Comparison of ENCODE assay signal across 8 cellular contexts in the genomic region with DNA sequence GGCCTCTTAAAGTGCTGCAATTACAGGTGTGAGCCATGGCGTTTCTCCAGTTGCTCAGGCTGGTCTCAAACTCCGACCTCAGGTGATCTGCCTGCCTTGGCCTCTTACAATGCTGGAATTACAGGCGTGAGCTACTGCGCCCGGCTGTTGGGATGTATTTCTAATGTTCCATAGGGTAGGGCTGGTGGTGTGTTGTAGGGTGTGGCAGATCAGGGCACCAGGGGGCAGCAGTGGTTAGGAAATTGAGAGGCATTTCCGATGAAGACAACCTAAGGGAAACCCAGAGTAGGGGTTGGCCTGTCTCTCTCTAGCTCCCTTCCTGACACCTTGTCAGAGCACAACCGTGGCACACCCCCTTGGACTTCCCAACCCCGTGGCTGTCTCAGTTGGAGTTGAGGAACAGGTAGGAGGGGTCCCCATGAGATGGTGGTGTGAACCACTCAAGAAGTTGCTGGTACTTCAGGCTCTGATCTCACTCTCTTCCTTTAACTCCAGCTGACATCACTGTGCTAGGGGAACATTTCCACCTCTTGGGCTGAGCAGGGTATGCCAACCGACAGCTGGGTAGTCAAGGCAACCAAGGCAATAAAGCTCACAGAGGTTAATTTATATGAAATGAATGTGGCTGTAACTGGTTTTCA. TPM values are rescaled to one million over a fixed set of nuclear protein-coding genes. Genes with fewer than 3 reads are reported as not detected.
A peak's percentile ranks its signal among the peaks of the same experiment; 100 is the strongest.
DNase-seq lines count a peak whose midpoint lies in the region; TF ChIP-seq lines count a peak whose summit lies in the region.

No MANE protein-coding gene starts in this region.

- BruUV-seq in OCI-LY7 (replicated peaks; lab: Mats Ljungman, UMichigan): no TSS peak

- H3K9me3 ChIP-seq in OCI-LY7 (ENCODE audit: low read length) (no peaks in the 10 kb centered on the region), testis (no peaks in the 10 kb centered on the region)

- 35 to 37% methylated on average over 9 of the region's 9 CpGs for WGBS in testis, 2 donors

- CTCF ChIA-PET in OCI-LY7 (lab: Charles Lee; ENCODE audit: unreplicated experiment): interaction anchor here (0.6 to 0.9 kb wide), 2 partner anchors 20 to 289 kb away, joined by 3 read pairs; no protein-coding TSS in a partner anchor

- POLR2A ChIA-PET in OCI-LY7 (lab: Charles Lee): interaction anchor here (0.7 kb wide), 1 partner anchor 139 kb away, joined by 3 read pairs; no protein-coding TSS in a partner anchor

- H4K20me1 ChIP-seq in OCI-LY7 (ENCODE audit: insufficient read depth, low read length): no peaks in the 10 kb centered on the region

- DNase-seq in DMS79 treated with DMSO at 0.1 percent for 48 hours (lab: John Stamatoyannopoulos, UW): peak; percentile 34
- peak; percentile 84 for DNase-seq in KBM-7
- DNase-seq in OCI-LY7 (ENCODE audit: low spot score): peak; percentile 76
- peak; percentile 77 for DNase-seq in activated T-cell treated with anti-CD3 and anti-CD28 coated beads, Interleukin-2, amount 50 U/mL, for 1 hour
- DNase-seq in fibroblast of mammary gland (ENCODE audit: low read depth): peak; percentile 59
- DNase-seq in non-pigmented ciliary epithelial cell (ENCODE audit: low read depth): peak; percentile 28
- peak; percentile 86 for DNase-seq in testis
- DNase-seq in middle frontal gyrus (ENCODE audit: extremely low spot score, low spot score): no peak

- H3K9me2 ChIP-seq in OCI-LY7 (ENCODE audit: insufficient read depth, low read length): no peaks in the 10 kb centered on the region

- peak overlapping the region; percentile 60; the same call in 1 of the 2 replicates for H2AFZ ChIP-seq in OCI-LY7 (ENCODE audit: low read length)

- H3K36me3 ChIP-seq in OCI-LY7 (ENCODE audit: insufficient read depth, low read length) (no peaks in the 10 kb centered on the region), testis (ENCODE audit: low read depth, missing control alignments) (no peaks in the 10 kb centered on the region)

- no peaks in the 10 kb centered on the region for H3K79me2 ChIP-seq in OCI-LY7 (ENCODE audit: insufficient read depth, low read depth, low read length)

- peak; percentile 91 for TF ChIP-seq CTCF in OCI-LY7 (conservative IDR thresholded peaks at IDR 0.05; ENCODE audit: low read length)
- TF ChIP-seq CTCF in fibroblast of mammary gland (conservative IDR thresholded peaks at IDR 0.05; ENCODE audit: control insufficient read depth, insufficient read depth, low read depth, low read length): peak; percentile 74
- TF ChIP-seq CTCF in testis (IDR thresholded peaks at IDR 0.05): peak; percentile 46 to 64 (median 58)

- intact Hi-C loops in OCI-LY7 (cut with micrococcal nuclease; ENCODE audit: unreplicated experiment): loop anchor here (1.0 to 5.0 kb wide), 2 partner anchors 104 to 495 kb away; a partner anchor contains a TSS
- intact Hi-C loops in testis (cut with DNase I; ENCODE audit: low total_unique reads): no loop called here

- H3K27ac ChIP-seq in OCI-LY7 (ENCODE audit: low read depth, low read length, poor library complexity, severe bottlenecking): no peak overlapping the region
- no peak overlapping the region for H3K27ac ChIP-seq in testis

- in situ Hi-C loops in KBM-7 (cut with MboI; ENCODE audit: low pct_unique_long_range_greater_than_20kb, low sequenced_read_pairs): no loop called here

- no peak overlapping the region for H3K4me2 ChIP-seq in OCI-LY7 (ENCODE audit: low read length)

- TF ChIP-seq POLR2A in testis (IDR thresholded peaks at IDR 0.05): no peak

- no peaks in the 10 kb centered on the region for H3K27me3 ChIP-seq in testis

- H3K4me1 ChIP-seq in OCI-LY7 (ENCODE audit: insufficient read depth, low read length, poor library complexity, severe bottlenecking) (peaks cover 10% of the 10 kb centered on the region), testis (no peaks in the 10 kb centered on the region)

- H3K4me3 ChIP-seq in OCI-LY7 (ENCODE audit: low read depth, low read length, poor library complexity, severe bottlenecking) (no peak overlapping the region), fibroblast of mammary gland (ENCODE audit: control insufficient read depth, low read depth, low read length) (no peak overlapping the region), testis (no peak overlapping the region)

RNA-seq across cellular contexts. Expression of a gene that starts 32.9 kb away (rescaled TPM):
- total RNA-seq in OCI-LY7 (2014; rRNA removed; shearing (Covaris generic)): 103 and 113 TPM in 2 replicates
- total RNA-seq in OCI-LY7 (2022) (145 and 155 TPM in 2 replicates), testis (10 to 100 TPM; 27.2 to 47.6 TPM)
- polyA plus RNA-seq in testis (ENCODE audit: insufficient read depth, low read depth, low replicate concordance): 48.9 TPM
